Comparison of ENCODE assay signal across 10 cellular contexts in the genomic region with DNA sequence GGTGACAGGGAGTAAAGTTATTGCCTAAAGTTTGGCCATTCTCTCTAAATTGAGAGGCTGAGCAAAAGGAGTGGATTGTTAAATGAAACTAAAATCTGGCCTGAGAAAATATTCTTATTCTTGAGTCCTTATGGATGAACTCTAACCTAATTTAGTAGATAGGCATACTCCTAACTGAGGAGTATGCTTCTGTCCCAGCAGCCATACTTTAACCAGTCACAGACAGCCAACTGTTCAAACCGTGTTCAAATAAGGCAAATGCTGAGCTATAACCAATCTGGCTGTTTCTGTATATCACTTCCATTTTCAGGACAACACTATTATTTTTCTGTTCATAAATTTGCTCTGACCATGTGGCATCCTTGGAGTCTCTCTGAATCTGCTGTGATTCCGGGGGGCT.
DNase-seq lines count a peak whose midpoint lies in the region; ATAC-seq lines count a peak whose summit lies in the region.
"Had no signal": no experiment of that assay in that cellular context is flagged by ENCODE, and none has a peak within 500 bp of the region (broad histone marks: within the 10 kb centered on the region; RNA-seq: fewer than 3 reads in every experiment).

No MANE protein-coding gene starts in this region.

- WGBS in GM23248 (ENCODE audit: low coverage in 1 of 2, low lambda C conversion rate in 2 of 2, missing lambda C conversion rate in 2 of 2), 2 experiments, result 45 to 47% methylated on average over 2 of the region's 2 CpGs
- WGBS in mesenchymal stem cell, result 96% methylated on average over 1 of the region's 2 CpGs

- no peak overlapping the region for H3K23ac ChIP-seq in mesenchymal stem cell (ENCODE audit: low read length in 2 of 2)

- no peaks in the 10 kb centered on the region for H3K79me1 ChIP-seq in mesenchymal stem cell (replicated peaks; ENCODE audit: low read length, poor library complexity, severe bottlenecking)

- H3K27ac ChIP-seq in GM23248 (peak overlapping the region; percentile 4; the same call in 1 of the 2 replicates), mesenchymal stem cell (ENCODE audit: low read length, poor library complexity, severe bottlenecking) (peak overlapping the region; percentile 23)
- H3K27ac ChIP-seq: SJSA1 had no signal

- no peak for DNase-seq in GM23248
- peak; percentile 17 for DNase-seq in LHCN-M2 (ENCODE audit: low read depth)
- DNase-seq in mesenchymal stem cell, result no peak
- DNase-seq in NCI-H748 (lab: John Stamatoyannopoulos, UW; ENCODE audit: unreplicated experiment), result no peak
- DNase-seq in NCI-H1048 (lab: John Stamatoyannopoulos, UW), result no peak
- no peak for DNase-seq in anterior cingulate cortex (lab: John Stamatoyannopoulos, UW)
- no peak for DNase-seq in stimulated activated CD4-positive, alpha-beta T cell treated with anti-CD3 and anti-CD28 coated beads, Interleukin-4, amount 100 ng/mL, for 1 hour
- DNase-seq: stimulated activated CD4-positive, alpha-beta T cell treated with anti-CD3 and anti-CD28 coated beads, Interleukin-4, amount 100 ng/mL, for 4 hours had no signal

- no peak overlapping the region for H2BK120ac ChIP-seq in mesenchymal stem cell (ENCODE audit: low read depth, low read length)

- H3K4me3 ChIP-seq in GM23248 (peak overlapping the region; percentile 66), mesenchymal stem cell (ENCODE audit: insufficient read depth in 1 of 2, low read depth in 1 of 2, low read length in 2 of 2) (peak overlapping the region in 1 of 2 experiments; percentile 51)
- H3K4me3 ChIP-seq: SJSA1 had no signal

- H3K4me2 ChIP-seq in GM23248 (ENCODE audit: unreplicated experiment), result peak overlapping the region; percentile 96
- no peak overlapping the region for H3K4me2 ChIP-seq in mesenchymal stem cell (ENCODE audit: low read length, poor library complexity, severe bottlenecking)

- H3K9ac ChIP-seq in GM23248 (peak overlapping the region; percentile 56), mesenchymal stem cell (ENCODE audit: low read length) (peak overlapping the region; percentile 39)

- in situ Hi-C loops in GM23248 (cut with MboI), result no loop called here

- H4K8ac ChIP-seq in mesenchymal stem cell (ENCODE audit: low read length), result no peak overlapping the region

- no peak overlapping the region for H2BK15ac ChIP-seq in mesenchymal stem cell (ENCODE audit: low read depth, poor library complexity, severe bottlenecking)

- H2BK5ac ChIP-seq in mesenchymal stem cell (ENCODE audit: low read depth, low read length, poor library complexity, severe bottlenecking), result no peak overlapping the region

- H3K4ac ChIP-seq in mesenchymal stem cell (ENCODE audit: low read depth in 1 of 2, low read length in 2 of 2), result no peak overlapping the region

- no peaks in the 10 kb centered on the region for H3K27me3 ChIP-seq in GM23248 (replicated peaks; ENCODE audit: insufficient read depth)
- H3K27me3 ChIP-seq in mesenchymal stem cell (ENCODE audit: control insufficient read depth in 1 of 2, insufficient read depth in 1 of 2, low read length in 2 of 2), result no peaks in the 10 kb centered on the region
- H3K27me3 ChIP-seq: SJSA1 had no signal

- H3K79me2 ChIP-seq in GM23248 (ENCODE audit: insufficient read depth), result no peaks in the 10 kb centered on the region

- H3K9me3 ChIP-seq in GM23248 (ENCODE audit: low read depth), result no peaks in the 10 kb centered on the region
- no peaks in the 10 kb centered on the region for H3K9me3 ChIP-seq in mesenchymal stem cell (ENCODE audit: control insufficient read depth, low read length)

- no peaks in the 10 kb centered on the region for H4K20me1 ChIP-seq in GM23248 (ENCODE audit: insufficient read depth)

- H2BK12ac ChIP-seq in mesenchymal stem cell (ENCODE audit: low read length in 2 of 2), result no peak overlapping the region

- peak; percentile 43 for ATAC-seq in GM19035 (IDR thresholded peaks at IDR 0.05; ENCODE audit: unreplicated experiment)

- peak overlapping the region; percentile 59 for H2AK5ac ChIP-seq in mesenchymal stem cell (ENCODE audit: low read length, severe bottlenecking)

- 0 out of 2 replicates have a peak, but pooled peaks cover 3% of the 10 kb centered on the region for H3F3A ChIP-seq in GM23248 (ENCODE audit: insufficient read depth)

- no peak overlapping the region for H4K91ac ChIP-seq in mesenchymal stem cell (ENCODE audit: low read length)

- H2AFZ ChIP-seq in GM23248 (peak overlapping the region; percentile 84), mesenchymal stem cell (ENCODE audit: low read depth, low read length) (no peak overlapping the region)

- H3K18ac ChIP-seq in mesenchymal stem cell (ENCODE audit: low read depth in 1 of 2, low read length in 2 of 2), result no peak overlapping the region

- H3K9me2 ChIP-seq in GM23248 (ENCODE audit: insufficient read depth), result no peaks in the 10 kb centered on the region

- H3K36me3 ChIP-seq in GM23248 (ENCODE audit: low read depth) (no peaks in the 10 kb centered on the region), mesenchymal stem cell (ENCODE audit: control insufficient read depth in 1 of 2, insufficient read depth in 2 of 2, low read depth in 1 of 2, low read length in 2 of 2) (no peaks in the 10 kb centered on the region)
- H3K36me3 ChIP-seq: SJSA1 had no signal

- no peak overlapping the region for H3K14ac ChIP-seq in mesenchymal stem cell (ENCODE audit: low read length in 2 of 2)

- peaks cover 12% of the 10 kb centered on the region for H3K4me1 ChIP-seq in GM23248 (ENCODE audit: insufficient read depth)
- no peaks in the 10 kb centered on the region for H3K4me1 ChIP-seq in mesenchymal stem cell (ENCODE audit: control insufficient read depth, insufficient read depth, low read depth, low read length)
- H3K4me1 ChIP-seq: SJSA1 had no signal
